In genomic region chr1:24248859-24249258, GRCh38 we compare ENCODE assay signal across 2 cellular contexts.
TF ChIP-seq lines count a peak whose summit lies in the region.

No MANE protein-coding gene starts in this region.

TF ChIP-seq in GM23338, 12 proteins besides CTCF, POLR2A, EP300 and RAD21 (continued from another document):
- TF ChIP-seq ETS1 (IDR thresholded peaks at IDR 0.05): peak; percentile 56; the same call in 1 of the 2 replicates

TF ChIP-seq in K562, 482 proteins besides CTCF, POLR2A, EP300 and RAD21 (continued from another document and continues in another):
- peak; percentile 67 for TF ChIP-seq USF1 (CRISPR knock-in tag; IDR thresholded peaks at IDR 0.05)
- TF ChIP-seq TFAP4 (CRISPR knock-in tag; IDR thresholded peaks at IDR 0.05; ENCODE audit: borderline replicate concordance): peak; percentile 41
- no peak for TF ChIP-seq ARID1B (IDR thresholded peaks at IDR 0.05)
- TF ChIP-seq EHMT2 (IDR thresholded peaks at IDR 0.05): no peak
- TF ChIP-seq SIN3A (IDR thresholded peaks at IDR 0.05; ENCODE audit: borderline replicate concordance in 2 of 2, control insufficient read depth in 1 of 2, low read depth in 2 of 2, low read length in 2 of 2): no peak
- TF ChIP-seq TEAD1 (CRISPR knock-in tag; IDR thresholded peaks at IDR 0.05): no peak
- no peak for TF ChIP-seq RREB1 (CRISPR knock-in tag; IDR thresholded peaks at IDR 0.05)
- TF ChIP-seq ZNF143 (CRISPR knock-in tag; IDR thresholded peaks at IDR 0.05): peak; percentile 80
- no peak for TF ChIP-seq PCBP1 (IDR thresholded peaks at IDR 0.05; ENCODE audit: low read depth, low read length, poor library complexity, severe bottlenecking)
- peak; percentile 77 for TF ChIP-seq ELF1 (tag; IDR thresholded peaks at IDR 0.05)
- TF ChIP-seq SIX5 (IDR thresholded peaks at IDR 0.05; ENCODE audit: borderline replicate concordance in 1 of 2, insufficient read depth in 1 of 2, low read depth in 1 of 2, low read length in 2 of 2): peak; percentile 45 to 56; a peak in 2 of 4 replicates
- no peak for TF ChIP-seq PBX2 (CRISPR knock-in tag; IDR thresholded peaks at IDR 0.05; ENCODE audit: low read depth)
- no peak for TF ChIP-seq PBX2 (tag; conservative IDR thresholded peaks at IDR 0.05; ENCODE audit: low read depth)
- TF ChIP-seq CTBP1 (IDR thresholded peaks at IDR 0.05; ENCODE audit: borderline replicate concordance): 0 out of 2 replicates have a peak, but pooled peaks have one; percentile 37
- peak; percentile 97 for TF ChIP-seq SPI1 (IDR thresholded peaks at IDR 0.05; ENCODE audit: borderline replicate concordance, low read depth, low read length)
- TF ChIP-seq RAD51 (IDR thresholded peaks at IDR 0.05; ENCODE audit: borderline replicate concordance, low read depth): peak; percentile 55; the same call in 1 of the 2 replicates
- TF ChIP-seq CREM (IDR thresholded peaks at IDR 0.05; ENCODE audit: low read depth): peak; percentile 39; the same call in 1 of the 2 replicates
- TF ChIP-seq MCM3 (IDR thresholded peaks at IDR 0.05): no peak
- TF ChIP-seq DIDO1 (tag; IDR thresholded peaks at IDR 0.05; ENCODE audit: low read depth): no peak
- TF ChIP-seq FOXA3 (CRISPR knock-in tag; conservative IDR thresholded peaks at IDR 0.05 in 1 of 2, IDR thresholded peaks at IDR 0.05 in 1 of 2): no peak
- peak in 1 of 3 experiments; percentile 40 for TF ChIP-seq YY1 (IDR thresholded peaks at IDR 0.05; ENCODE audit: borderline replicate concordance in 1 of 3, control insufficient read depth in 1 of 3, extremely low read depth in 1 of 3, insufficient read depth in 3 of 3, insufficient read length in 1 of 3, insufficient replicate concordance in 2 of 3, low read depth in 1 of 3, low read length in 2 of 3)
- TF ChIP-seq STAG1 (CRISPR knock-in tag; IDR thresholded peaks at IDR 0.05; ENCODE audit: borderline replicate concordance): no peak
- TF ChIP-seq MEIS2 (IDR thresholded peaks at IDR 0.05; ENCODE audit: partially characterized antibody): peak; percentile 22
- TF ChIP-seq LEF1 (IDR thresholded peaks at IDR 0.05): no peak
- no peak for TF ChIP-seq ZNF277 (CRISPR knock-in tag; IDR thresholded peaks at IDR 0.05; ENCODE audit: borderline replicate concordance)
- no peak for TF ChIP-seq ELK1 (CRISPR knock-in tag; IDR thresholded peaks at IDR 0.05)
- TF ChIP-seq MCM7 (IDR thresholded peaks at IDR 0.05): no peak
- TF ChIP-seq NFE2 (IDR thresholded peaks at IDR 0.05; ENCODE audit: low read depth): no peak
- 0 out of 2 replicates have a peak, but pooled peaks have one; percentile 53 for TF ChIP-seq ZBTB17 (CRISPR knock-in tag; IDR thresholded peaks at IDR 0.05)
- peak in 1 of 2 experiments; percentile 62 for TF ChIP-seq AFF1 (IDR thresholded peaks at IDR 0.05; ENCODE audit: low read depth in 1 of 2, partially characterized antibody in 2 of 2)
- TF ChIP-seq E2F8 (IDR thresholded peaks at IDR 0.05; ENCODE audit: low read depth, partially characterized antibody): no peak
- TF ChIP-seq ETV6 (IDR thresholded peaks at IDR 0.05; ENCODE audit: borderline replicate concordance in 1 of 2, low read depth in 2 of 2, low read length in 1 of 2): no peak
- TF ChIP-seq ETV6 (CRISPR knock-in tag; IDR thresholded peaks at IDR 0.05; ENCODE audit: borderline replicate concordance): no peak
- TF ChIP-seq HBP1 (CRISPR knock-in tag; IDR thresholded peaks at IDR 0.05): no peak
- no peak for TF ChIP-seq TAL1 (IDR thresholded peaks at IDR 0.05)
- no peak for TF ChIP-seq RBM15 (IDR thresholded peaks at IDR 0.05; ENCODE audit: insufficient read depth, low read length)
